In genomic region chr1:153357853-153358690, GRCh38 we compare ENCODE assay signal across 11 cellular contexts. TPM values are rescaled to one million over a fixed set of nuclear protein-coding genes. Genes with fewer than 3 reads are reported as not detected.
DNase-seq lines count a peak whose midpoint lies in the region; ATAC-seq and TF ChIP-seq lines count a peak whose summit lies in the region.
"Had no signal": no experiment of that assay in that cellular context is flagged by ENCODE, and none has a peak within 500 bp of the region (broad histone marks: within the 10 kb centered on the region; RNA-seq: fewer than 3 reads in every experiment).

TSS of gene S100A9 (plus strand) at chr1:153357854. CDS start at chr1:153358284, 430 bp downstream.

- H3K27me3 Mint-ChIP-seq in activated CD4-positive, alpha-beta T cell treated with anti-CD3 and anti-CD28 coated beads for 36 hours: peaks cover 3% of the 10 kb centered on the region
- H3K27me3 Mint-ChIP-seq in memory B cell: peaks cover 22% of the 10 kb centered on the region

- POLR2A ChIA-PET in activated CD4-positive, alpha-beta T cell treated with anti-CD3 and anti-CD28 coated beads for 36 hours (lab: Charles Lee): no interaction called here

- no peaks in the 10 kb centered on the region for H3K27me3 ChIP-seq in thyroid gland

- no peaks in the 10 kb centered on the region for H3K4me1 ChIP-seq in thyroid gland

- no peaks in the 10 kb centered on the region for H3K36me3 Mint-ChIP-seq in activated CD4-positive, alpha-beta T cell treated with anti-CD3 and anti-CD28 coated beads for 36 hours (ENCODE audit: low read depth)
- H3K36me3 Mint-ChIP-seq in memory B cell: no peaks in the 10 kb centered on the region

- H3K4me1 Mint-ChIP-seq in activated CD4-positive, alpha-beta T cell treated with anti-CD3 and anti-CD28 coated beads for 36 hours: peaks cover 13% of the 10 kb centered on the region
- H3K4me1 Mint-ChIP-seq in memory B cell: peaks cover 12% of the 10 kb centered on the region

- CTCF ChIA-PET in activated CD4-positive, alpha-beta T cell treated with anti-CD3 and anti-CD28 coated beads for 36 hours (lab: Charles Lee): interaction anchor here (0.6 to 12.1 kb wide), 6 partner anchors 17 to 293 kb away, joined by 3 to 160 read pairs (median 3); no protein-coding TSS in a partner anchor

- no peak for TF ChIP-seq POLR2A in thyroid gland (IDR thresholded peaks at IDR 0.05)

- no peak for DNase-seq in activated CD4-positive, alpha-beta T cell treated with anti-CD3 and anti-CD28 coated beads for 36 hours
- DNase-seq in activated CD4-positive, alpha-beta T cell treated with anti-CD3 and anti-CD28 coated beads, Interleukin-2, amount 50 U/mL, for 1 hour: no peak
- peak; percentile 35 for DNase-seq in ecto neural progenitor cell (ENCODE audit: low spot score)
- DNase-seq in memory B cell (ENCODE audit: low spot score in 2 of 2): no peak
- DNase-seq in thyroid gland: no peak
- no peak for DNase-seq in NCI-H526 (lab: John Stamatoyannopoulos, UW)
- DNase-seq in GM03348 (ENCODE audit: low spot score): no peak
- DNase-seq: NCI-H1694 treated with DMSO at 0.1 percent for 48 hours had no signal

- no peaks in the 10 kb centered on the region for H3K9me3 ChIP-seq in thyroid gland

- no peak within 1 kb of the TSS for H3K4me3 Mint-ChIP-seq in activated CD4-positive, alpha-beta T cell treated with anti-CD3 and anti-CD28 coated beads for 36 hours
- H3K4me3 Mint-ChIP-seq in memory B cell: peak within 1 kb of the TSS; percentile 41

- no peak for ATAC-seq in activated CD4-positive, alpha-beta T cell treated with anti-CD3 and anti-CD28 coated beads for 36 hours
- ATAC-seq in memory B cell (ENCODE audit: low read depth): no peak
- ATAC-seq in GM18519 (IDR thresholded peaks at IDR 0.05; ENCODE audit: low FRiP score, unreplicated experiment): no peak

- H3K36me3 ChIP-seq in thyroid gland: no peaks in the 10 kb centered on the region

- TF ChIP-seq CTCF in thyroid gland (IDR thresholded peaks at IDR 0.05): no peak

- H3K9me3 Mint-ChIP-seq in activated CD4-positive, alpha-beta T cell treated with anti-CD3 and anti-CD28 coated beads for 36 hours (ENCODE audit: low read depth): no peaks in the 10 kb centered on the region
- H3K9me3 Mint-ChIP-seq in memory B cell: no peaks in the 10 kb centered on the region
- H3K9me3 Mint-ChIP-seq: activated T-helper 2 cell treated with anti-CD3 and anti-CD28 coated beads, Interferon-gamma antibody, Interleukin-2, Interleukin-4, amounts not matched to agents 10 μg/mL and 5 μg/mL and 100 μg/mL, durations not matched to agents 14 hours and 24 hours and 36 hours had no signal

- peak within 1 kb of the TSS; percentile 47 for H3K27ac Mint-ChIP-seq in activated CD4-positive, alpha-beta T cell treated with anti-CD3 and anti-CD28 coated beads for 36 hours
- H3K27ac Mint-ChIP-seq in memory B cell: no peak within 1 kb of the TSS
- H3K27ac Mint-ChIP-seq: activated T-helper 2 cell treated with anti-CD3 and anti-CD28 coated beads, Interferon-gamma antibody, Interleukin-2, Interleukin-4, amounts not matched to agents 10 μg/mL and 5 μg/mL and 100 μg/mL, durations not matched to agents 14 hours and 24 hours and 36 hours had no signal

- WGBS in thyroid gland, 2 donors: 82 to 88% methylated on average over 11 of the region's 11 CpGs

- intact Hi-C loops in activated CD4-positive, alpha-beta T cell treated with anti-CD3 and anti-CD28 coated beads for 36 hours (cut with DNase I, micrococcal nuclease): loop anchor here (10.0 kb wide), 2 partner anchors 107 to 247 kb away; partner anchors contain the start of gene S100A7 (in 1 of the 2)
- intact Hi-C loops in thyroid gland (cut with DNase I): no loop called here

- no peak within 1 kb of the TSS for H3K4me3 ChIP-seq in thyroid gland (replicated peaks in 1 of 3)

- no peak within 1 kb of the TSS for H3K27ac ChIP-seq in thyroid gland

RNA-seq across cellular contexts. Expression of gene S100A9, which starts in this region (rescaled TPM):
- total RNA-seq in activated CD4-positive, alpha-beta T cell treated with anti-CD3 and anti-CD28 coated beads for 36 hours: not detected
- total RNA-seq in thyroid gland: 100 to 1,000 TPM in 1 of 4 donors, 10 to 100 TPM in 3; 36.2 to 285 (median 66.0) TPM
- total RNA-seq: activated T-helper 2 cell treated with anti-CD3 and anti-CD28 coated beads, Interferon-gamma antibody, Interleukin-2, Interleukin-4, amounts not matched to agents 10 μg/mL and 5 μg/mL and 100 μg/mL, durations not matched to agents 14 hours and 24 hours and 36 hours; myocyte had no signal

Comparison
In these comparisons a context has a peak if more than half of its experiments do, and no peak if none do; other contexts are left out.
1. RNA of gene S100A9 (total RNA-seq): 36.2 to 285 TPM in thyroid gland; not detected in activated CD4-positive, alpha-beta T cell treated with anti-CD3 and anti-CD28 coated beads for 36 hours; every median in the first group is over 10 times any median in the second.